17 cellular contexts compared by ENCODE assay signal in the genomic region with DNA sequence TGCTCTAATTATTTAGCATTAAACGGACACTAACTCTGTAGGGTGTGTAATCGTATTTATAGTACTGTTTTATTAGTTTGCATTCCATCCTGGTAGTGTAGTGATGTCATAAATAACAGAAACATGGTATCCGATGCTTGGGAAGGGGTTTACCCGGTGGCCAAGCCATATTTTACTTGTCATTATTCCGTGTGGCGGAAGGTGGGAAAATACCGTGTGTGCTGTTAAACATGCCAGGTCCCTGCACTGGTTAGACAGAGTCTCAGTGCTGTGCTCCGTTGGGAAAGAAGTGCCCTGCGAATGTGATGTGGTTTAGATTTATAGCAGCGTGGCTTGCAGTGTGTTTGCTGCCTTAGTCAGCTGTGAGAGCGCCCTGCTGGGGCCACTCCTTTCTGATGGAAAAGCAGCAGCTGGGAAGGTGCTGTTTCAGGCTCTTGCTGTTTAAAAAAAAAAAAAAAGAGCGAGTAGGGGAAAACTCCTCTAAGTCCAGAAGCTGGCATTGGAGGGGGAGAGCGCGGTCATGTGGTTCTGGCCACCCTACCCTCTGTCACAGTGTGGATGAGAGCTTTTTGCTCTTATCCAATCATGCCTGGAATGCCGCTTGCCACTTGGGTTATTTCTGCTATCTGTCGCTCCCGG.
DNase-seq lines count a peak whose midpoint lies in the region; ATAC-seq, FAIRE-seq and TF ChIP-seq lines count a peak whose summit lies in the region.
"Had no signal": no experiment of that assay in that cellular context is flagged by ENCODE, and none has a peak within 500 bp of the region (broad histone marks: within the 10 kb centered on the region; RNA-seq: fewer than 3 reads in every experiment).

No MANE protein-coding gene starts in this region.

- no peak overlapping the region for H4K8ac ChIP-seq in trophoblast cell (ENCODE audit: low read depth, low read length)

- H2AFZ ChIP-seq in hepatocyte (no peak overlapping the region), trophoblast cell (ENCODE audit: insufficient read depth, low read length, poor library complexity) (peak overlapping the region; percentile 11)

- H3K23ac ChIP-seq in trophoblast cell (ENCODE audit: low read length) = no peak overlapping the region

- peaks cover 6% of the 10 kb centered on the region for H4K20me1 ChIP-seq in hepatocyte (ENCODE audit: insufficient read depth, poor library complexity, severe bottlenecking)
- H4K20me1 ChIP-seq: BLaER1 treated with 17β-estradiol and CSF1 and Interleukin-3, amounts not matched to agents 10 nM and 100 nM had no signal

- no peak overlapping the region for H2BK120ac ChIP-seq in trophoblast cell (ENCODE audit: insufficient read depth, low read length, poor library complexity)

- H2BK5ac ChIP-seq in trophoblast cell (ENCODE audit: low read depth, low read length, poor library complexity) = no peak overlapping the region

- no peak for ATAC-seq in GM21423 (IDR thresholded peaks at IDR 0.05; ENCODE audit: unreplicated experiment)
- ATAC-seq: SK-N-SH treated with all-trans-retinoic acid at 6 μM for 48 hours had no signal

- DNase-seq in H54 (ENCODE audit: insufficient read length, low spot score) (peak; percentile 52), SK-N-MC (ENCODE audit: low read depth, low spot score) (no peak), hepatocyte (ENCODE audit: low spot score) (no peak), trophoblast cell (no peak), frontal cortex (ENCODE audit: low spot score in 2 of 2) (no peak), AML-193 (lab: John Stamatoyannopoulos, UW) (no peak), GM19240 (ENCODE audit: insufficient read length, low spot score) (no peak)
- DNase-seq: activated gamma-delta T cell treated with Interleukin-2 at 50 U/mL for 16 hours; colonic mucosa; foreskin melanocyte; naive B cell; NCI-H774; stimulated activated CD4-positive, alpha-beta T cell treated with anti-CD3 and anti-CD28 coated beads, Interleukin-1b, Interleukin-23, amount 100 ng/mL, for 48 hours; stimulated activated naive CD8-positive, alpha-beta T cell treated with anti-CD3 and anti-CD28 coated beads, Interleukin-15, amount 100 ng/mL, for 72 hours had no signal

- H2AK5ac ChIP-seq in trophoblast cell (ENCODE audit: low read length) = no peak overlapping the region

- no peak for TF ChIP-seq CTCF in hepatocyte (IDR thresholded peaks at IDR 0.05; ENCODE audit: poor library complexity)

- WGBS in hepatocyte (ENCODE audit: low lambda C conversion rate, missing lambda C conversion rate) = 54% methylated on average over 17 of the region's 17 CpGs
- WGBS in trophoblast cell (ENCODE audit: extremely low coverage, insufficient coverage, insufficient read length) = no CpG with 5 or more reads among the region's 17 CpGs

- H3K4me3 ChIP-seq in SK-N-MC (peak overlapping the region; percentile 66), hepatocyte (no peak overlapping the region), trophoblast cell (ENCODE audit: low read depth, low read length) (no peak overlapping the region)
- H3K4me3 ChIP-seq: BLaER1 treated with 17β-estradiol and CSF1 and Interleukin-3, amounts not matched to agents 10 nM and 100 nM; colonic mucosa had no signal

- H3K9me3 ChIP-seq in SK-N-MC (ENCODE audit: low read depth, low read length) (no peaks in the 10 kb centered on the region), hepatocyte (ENCODE audit: low read depth) (no peaks in the 10 kb centered on the region), trophoblast cell (ENCODE audit: insufficient read depth, low read depth, low read length) (no peaks in the 10 kb centered on the region)
- H3K9me3 ChIP-seq: colonic mucosa had no signal

- H3K79me1 ChIP-seq in trophoblast cell (ENCODE audit: low read length) = peaks cover 6% of the 10 kb centered on the region

- H3K9ac ChIP-seq in SK-N-MC (ENCODE audit: insufficient read length) (no peak overlapping the region), trophoblast cell (ENCODE audit: low read length) (no peak overlapping the region)
- H3K9ac ChIP-seq: BLaER1 treated with 17β-estradiol and CSF1 and Interleukin-3, amounts not matched to agents 10 nM and 100 nM had no signal

- H3K36me3 ChIP-seq in SK-N-MC (ENCODE audit: insufficient read depth, low read length) (no peaks in the 10 kb centered on the region), hepatocyte (replicated peaks; ENCODE audit: insufficient read depth, low read depth) (no peaks in the 10 kb centered on the region), trophoblast cell (ENCODE audit: control insufficient read depth in 1 of 2, insufficient read depth in 2 of 2, low read length in 2 of 2) (peaks cover 16% of the 10 kb centered on the region in 2 experiments)
- H3K36me3 ChIP-seq: colonic mucosa had no signal

- H3K27ac ChIP-seq in SK-N-MC (peak overlapping the region; percentile 62; the same call in 1 of the 2 replicates), hepatocyte (peak overlapping the region; percentile 48), trophoblast cell (ENCODE audit: low read depth, low read length) (no peak overlapping the region)
- H3K27ac ChIP-seq: colonic mucosa had no signal

- no peak overlapping the region for H3K18ac ChIP-seq in trophoblast cell (ENCODE audit: low read length)

- H3K9me2 ChIP-seq in hepatocyte (replicated peaks; ENCODE audit: insufficient read depth) = no peaks in the 10 kb centered on the region

- H3K4me2 ChIP-seq in hepatocyte (peak overlapping the region; percentile 24), trophoblast cell (ENCODE audit: low read length) (no peak overlapping the region)
- H3K4me2 ChIP-seq: BLaER1 treated with 17β-estradiol and CSF1 and Interleukin-3, amounts not matched to agents 10 nM and 100 nM had no signal

- H3K4me1 ChIP-seq in hepatocyte (ENCODE audit: insufficient read depth) = peaks cover 43% of the 10 kb centered on the region
- H3K4me1 ChIP-seq in trophoblast cell (ENCODE audit: control insufficient read depth in 1 of 2, insufficient read depth in 2 of 2, low read length in 2 of 2) = peaks cover 7 to 12% of the 10 kb centered on the region in 2 experiments
- H3K4me1 ChIP-seq: colonic mucosa had no signal

- no peak overlapping the region for H3K4ac ChIP-seq in trophoblast cell (ENCODE audit: low read depth, low read length)

- H3K79me2 ChIP-seq in hepatocyte (peaks cover 82% of the 10 kb centered on the region), trophoblast cell (ENCODE audit: control insufficient read depth, insufficient read depth, low read length, poor library complexity) (peaks cover 4% of the 10 kb centered on the region)

- H3K14ac ChIP-seq in trophoblast cell (ENCODE audit: low read length) = peak overlapping the region; percentile 2

- no peak for TF ChIP-seq POLR2A in H54 (IDR thresholded peaks at IDR 0.05; ENCODE audit: low read depth, low read length)

- H4K12ac ChIP-seq in trophoblast cell (ENCODE audit: low read depth, low read length) = no peak overlapping the region

- H2BK12ac ChIP-seq in trophoblast cell (ENCODE audit: low read length) = peak overlapping the region; percentile 37

- peak overlapping the region; percentile 51 for H4K91ac ChIP-seq in trophoblast cell (ENCODE audit: low read depth, low read length)

- H3K27me3 ChIP-seq in hepatocyte = no peaks in the 10 kb centered on the region
- no peaks in the 10 kb centered on the region for H3K27me3 ChIP-seq in trophoblast cell (ENCODE audit: insufficient read depth, low read length)
- H3K27me3 ChIP-seq: BLaER1 treated with 17β-estradiol and CSF1 and Interleukin-3, amounts not matched to agents 10 nM and 100 nM; colonic mucosa had no signal

- FAIRE-seq in H54 (lab: Jason Lieb, UNC) (peak; percentile 81), frontal cortex (lab: Jason Lieb, UNC) (no peak)
